Comparison of ENCODE assay signal across 8 cellular contexts in genomic region chr18:48408111-48408726, GRCh38. TPM values are rescaled to one million over a fixed set of nuclear protein-coding genes. Genes with fewer than 3 reads are reported as not detected.
DNase-seq lines count a peak whose midpoint lies in the region; ATAC-seq, FAIRE-seq and TF ChIP-seq lines count a peak whose summit lies in the region.

No MANE protein-coding gene starts in this region.

- no peaks in the 10 kb centered on the region for H3K9me2 ChIP-seq in GM23338 (ENCODE audit: insufficient read depth)

- no peaks in the 10 kb centered on the region for H3K9me3 Mint-ChIP-seq in GM23338
- no peaks in the 10 kb centered on the region for H3K9me3 Mint-ChIP-seq in activated CD8-positive, alpha-beta T cell treated with anti-CD3 and anti-CD28 coated beads for 36 hours

- peak overlapping the region; percentile 80 for H3K4me3 Mint-ChIP-seq in GM23338
- peak overlapping the region; percentile 47 for H3K4me3 Mint-ChIP-seq in activated CD8-positive, alpha-beta T cell treated with anti-CD3 and anti-CD28 coated beads for 36 hours

- H3K27me3 ChIP-seq in GM23338 (ENCODE audit: insufficient read depth) (peaks cover 79% of the 10 kb centered on the region), small intestine (ENCODE audit: control insufficient read depth in 2 of 2, insufficient read depth in 2 of 2, low read length in 2 of 2) (peaks cover 6 to 25% of the 10 kb centered on the region in 2 donors)

- intact Hi-C loops in activated CD8-positive, alpha-beta T cell treated with anti-CD3 and anti-CD28 coated beads for 36 hours (cut with micrococcal nuclease) = no loop called here

- peaks cover 31% of the 10 kb centered on the region for H3K4me1 Mint-ChIP-seq in GM23338
- peaks cover 11% of the 10 kb centered on the region for H3K4me1 Mint-ChIP-seq in activated CD8-positive, alpha-beta T cell treated with anti-CD3 and anti-CD28 coated beads for 36 hours (ENCODE audit: low read depth)

- H3K4me1 ChIP-seq in GM23338 (ENCODE audit: insufficient read depth) (peaks cover 21% of the 10 kb centered on the region), small intestine (ENCODE audit: control insufficient read depth in 2 of 2, insufficient read depth in 1 of 2, low read depth in 1 of 2, low read length in 1 of 2) (no peaks in the 10 kb centered on the region)

- CTCF ChIA-PET in activated CD8-positive, alpha-beta T cell treated with anti-CD3 and anti-CD28 coated beads for 36 hours (lab: Charles Lee) = no interaction called here

- peak overlapping the region; percentile 88 for H3K4me2 ChIP-seq in GM23338

- no peaks in the 10 kb centered on the region for H3F3A ChIP-seq in GM23338 (replicated peaks; ENCODE audit: low read depth)

- H3K27me3 Mint-ChIP-seq in GM23338 (ENCODE audit: insufficient read depth, low read depth, poor library complexity) = peaks cover 55% of the 10 kb centered on the region
- H3K27me3 Mint-ChIP-seq in activated CD8-positive, alpha-beta T cell treated with anti-CD3 and anti-CD28 coated beads for 36 hours = peaks cover 61% of the 10 kb centered on the region

- no peaks in the 10 kb centered on the region for H3K9me3 ChIP-seq in small intestine (ENCODE audit: control insufficient read depth, low read depth)

- no peak for TF ChIP-seq CTCF in GM23338 (conservative IDR thresholded peaks at IDR 0.05; ENCODE audit: low read depth in 2 of 2)
- TF ChIP-seq CTCF in activated CD8-positive, alpha-beta T cell treated with anti-CD3 and anti-CD28 coated beads for 36 hours (IDR thresholded peaks at IDR 0.05) = no peak

- no peaks in the 10 kb centered on the region; the same call in 2 of the 3 replicates for H3K36me3 Mint-ChIP-seq in GM23338 (ENCODE audit: low read depth)
- H3K36me3 Mint-ChIP-seq in activated CD8-positive, alpha-beta T cell treated with anti-CD3 and anti-CD28 coated beads for 36 hours (ENCODE audit: low read depth) = no peaks in the 10 kb centered on the region

- H3K4me3 ChIP-seq in GM23338 = peak overlapping the region; percentile 84
- H3K4me3 ChIP-seq in iPS-11a (ENCODE audit: low read depth, low read length) = peak overlapping the region; percentile 37
- peak overlapping the region; percentile 41 to 78 for H3K4me3 ChIP-seq in small intestine (ENCODE audit: low read depth in 1 of 2, low read length in 2 of 2)

- H3K27ac ChIP-seq in GM23338 (ENCODE audit: low read depth) (no peak overlapping the region), small intestine (ENCODE audit: low read depth in 1 of 2, low read length in 1 of 2) (no peak overlapping the region)

- no peaks in the 10 kb centered on the region for H3K79me2 ChIP-seq in GM23338 (replicated peaks; ENCODE audit: insufficient read depth)

- H3K36me3 ChIP-seq in GM23338 (ENCODE audit: insufficient read depth) = no peaks in the 10 kb centered on the region
- no peaks in the 10 kb centered on the region for H3K36me3 ChIP-seq in small intestine (ENCODE audit: control insufficient read depth in 2 of 2, insufficient read depth in 2 of 2, low read length in 2 of 2)

- H4K20me1 ChIP-seq in GM23338 (replicated peaks; ENCODE audit: insufficient read depth) = 0 out of 2 replicates have a peak, but pooled peaks cover 4% of the 10 kb centered on the region

- peak overlapping the region; percentile 94 for H2AFZ ChIP-seq in GM23338

- ATAC-seq in GM23338 (no peak), GM21528 (IDR thresholded peaks at IDR 0.05; ENCODE audit: low FRiP score, unreplicated experiment) (no peak)
- no peak for ATAC-seq in activated CD8-positive, alpha-beta T cell treated with anti-CD3 and anti-CD28 coated beads for 36 hours

- FAIRE-seq in small intestine (lab: Jason Lieb, UNC) = no peak

- WGBS in small intestine, 3 donors = 2 to 5% (median 4%) methylated on average over 42 of the region's 42 CpGs

- POLR2A ChIA-PET in activated CD8-positive, alpha-beta T cell treated with anti-CD3 and anti-CD28 coated beads for 36 hours (lab: Charles Lee) = no interaction called here

- DNase-seq in GM23338 (ENCODE audit: low spot score) (peak; percentile 36), small intestine (no peak), medulla oblongata (ENCODE audit: extremely low spot score) (no peak), HPDE6-E6E7 (ENCODE audit: extremely low spot score) (no peak), glomerular visceral epithelial cell (ENCODE audit: extremely low spot score) (no peak)
- no peak for DNase-seq in activated CD8-positive, alpha-beta T cell treated with anti-CD3 and anti-CD28 coated beads for 36 hours

- H3K27ac Mint-ChIP-seq in GM23338 = no peak overlapping the region
- H3K27ac Mint-ChIP-seq in activated CD8-positive, alpha-beta T cell treated with anti-CD3 and anti-CD28 coated beads for 36 hours = no peak overlapping the region

TF ChIP-seq in GM23338, 12 proteins besides CTCF, POLR2A, EP300 and RAD21:
- TF ChIP-seq EZH2 (IDR thresholded peaks at IDR 0.05; ENCODE audit: low read depth, unreplicated experiment) (peak; percentile 87), JUNB (IDR thresholded peaks at IDR 0.05; ENCODE audit: unreplicated experiment) (no peak), POLR2AphosphoS5 (IDR thresholded peaks at IDR 0.05; ENCODE audit: low read depth) (no peak)

RNA-seq across cellular contexts. Expression of gene ZBTB7C, which starts 1.0 kb away (rescaled TPM):
- total RNA-seq in GM23338 (2014; rRNA removed; shearing (Covaris generic)) = 0.14 and 0.47 TPM in 2 replicates
- polyA plus RNA-seq in GM23338 (2016; fragmentation: Nextera tagmentation; extraction: Ambion mirVana) = 0.03 TPM in 1 of 2 replicates, not detected in the other
- total RNA-seq in activated CD8-positive, alpha-beta T cell treated with anti-CD3 and anti-CD28 coated beads for 36 hours = not detected
- polyA plus RNA-seq in small intestine = 1 to 10 TPM in 1 of 3 donors, under 1 TPM in 2; 0.54 to 4.1 (median 0.67) TPM
